Comparison of ENCODE assay signal across 8 cellular contexts in genomic region chr12:6567824-6568617, GRCh38. TPM values are rescaled to one million over a fixed set of nuclear protein-coding genes. Genes with fewer than 3 reads are reported as not detected.
DNase-seq lines count a peak whose midpoint lies in the region; ATAC-seq and TF ChIP-seq lines count a peak whose summit lies in the region.

TSS of gene NOP2 (minus strand) at chr12:6568291. CDS start at chr12:6567918, 373 bp downstream.

- intact Hi-C loops in activated CD4-positive, alpha-beta T cell treated with anti-CD3 and anti-CD28 coated beads, Interleukin-2, amount 10 ng/mL, durations not matched to agents 24 days and 14 days (cut with micrococcal nuclease), result loop anchor here (1.0 to 5.0 kb wide), 6 partner anchors 10 to 284 kb away; partner anchors contain the start of genes CDCA3, CHD4, GAPDH and ING4

- no peaks in the 10 kb centered on the region for H3K9me3 Mint-ChIP-seq in activated CD4-positive, alpha-beta T cell treated with anti-CD3 and anti-CD28 coated beads, Interleukin-2, amount 10 ng/mL, durations not matched to agents 24 days and 14 days

- H3K36me3 Mint-ChIP-seq in activated CD4-positive, alpha-beta T cell treated with anti-CD3 and anti-CD28 coated beads, Interleukin-2, amount 10 ng/mL, durations not matched to agents 24 days and 14 days (ENCODE audit: low read depth), result peaks cover 72% of the 10 kb centered on the region

- ATAC-seq in HG03457 (IDR thresholded peaks at IDR 0.05; ENCODE audit: unreplicated experiment) (peak; percentile 50), left lobe of liver (peak; percentile 95)

- peak within 1 kb of the TSS; percentile 97 for H3K27ac Mint-ChIP-seq in activated CD4-positive, alpha-beta T cell treated with anti-CD3 and anti-CD28 coated beads, Interleukin-2, amount 10 ng/mL, durations not matched to agents 24 days and 14 days

- peak within 1 kb of the TSS; percentile 86 for H3K4me3 ChIP-seq in coronary artery

- peaks cover 29% of the 10 kb centered on the region for H3K4me1 Mint-ChIP-seq in activated CD4-positive, alpha-beta T cell treated with anti-CD3 and anti-CD28 coated beads, Interleukin-2, amount 10 ng/mL, durations not matched to agents 24 days and 14 days

- TF ChIP-seq CTCF in coronary artery (IDR thresholded peaks at IDR 0.05), result no peak

- no peaks in the 10 kb centered on the region for H3K27me3 Mint-ChIP-seq in activated CD4-positive, alpha-beta T cell treated with anti-CD3 and anti-CD28 coated beads, Interleukin-2, amount 10 ng/mL, durations not matched to agents 24 days and 14 days

- peak within 1 kb of the TSS; percentile 80 to 93 for H3K27ac ChIP-seq in coronary artery

- DNase-seq in Ammon's horn (ENCODE audit: low spot score) (peak; percentile 93), GM19238 (ENCODE audit: insufficient read length, low spot score) (peak; percentile 97), NCI-H526 treated with DMSO at 0.1 percent for 48 hours (lab: John Stamatoyannopoulos, UW) (peak; percentile 62), coronary artery (ENCODE audit: low spot score) (peak; percentile 91), left lobe of liver (ENCODE audit: low spot score) (peak; percentile 94)
- peak; percentile 97 for DNase-seq in activated CD4-positive, alpha-beta T cell treated with anti-CD3 and anti-CD28 coated beads, Interleukin-2, amount 10 ng/mL, durations not matched to agents 24 days and 14 days
- peak; percentile 93 to 94 for DNase-seq in stimulated activated CD4-positive, alpha-beta T cell treated with anti-CD3 and anti-CD28 coated beads, Interleukin-2, amount 100 ng/mL, for 24 hours

- H3K4me3 Mint-ChIP-seq in activated CD4-positive, alpha-beta T cell treated with anti-CD3 and anti-CD28 coated beads, Interleukin-2, amount 10 ng/mL, durations not matched to agents 24 days and 14 days, result peak within 1 kb of the TSS; percentile 98

RNA-seq across cellular contexts. Expression of gene NOP2, which starts in this region (rescaled TPM):
- total RNA-seq in activated CD4-positive, alpha-beta T cell treated with anti-CD3 and anti-CD28 coated beads, Interleukin-2, amount 10 ng/mL, durations not matched to agents 24 days and 14 days, result 192 and 193 TPM in 2 replicates
- total RNA-seq in left lobe of liver, result 14.9 TPM

Comparison
In these comparisons a context has a peak if more than half of its experiments do, and no peak if none do; other contexts are left out.
1. Peak in every context shown above with its lines: DNase-seq, ATAC-seq, H3K4me3 ChIP-seq and H3K27ac ChIP-seq.
2. RNA of gene NOP2 (total RNA-seq): 192 to 193 TPM in activated CD4-positive, alpha-beta T cell treated with anti-CD3 and anti-CD28 coated beads, Interleukin-2, amount 10 ng/mL, durations not matched to agents 24 days and 14 days; 14.9 TPM in left lobe of liver (single experiment); every median in the first group is over 10 times any median in the second.